9 cellular contexts compared by ENCODE assay signal in the genomic region with DNA sequence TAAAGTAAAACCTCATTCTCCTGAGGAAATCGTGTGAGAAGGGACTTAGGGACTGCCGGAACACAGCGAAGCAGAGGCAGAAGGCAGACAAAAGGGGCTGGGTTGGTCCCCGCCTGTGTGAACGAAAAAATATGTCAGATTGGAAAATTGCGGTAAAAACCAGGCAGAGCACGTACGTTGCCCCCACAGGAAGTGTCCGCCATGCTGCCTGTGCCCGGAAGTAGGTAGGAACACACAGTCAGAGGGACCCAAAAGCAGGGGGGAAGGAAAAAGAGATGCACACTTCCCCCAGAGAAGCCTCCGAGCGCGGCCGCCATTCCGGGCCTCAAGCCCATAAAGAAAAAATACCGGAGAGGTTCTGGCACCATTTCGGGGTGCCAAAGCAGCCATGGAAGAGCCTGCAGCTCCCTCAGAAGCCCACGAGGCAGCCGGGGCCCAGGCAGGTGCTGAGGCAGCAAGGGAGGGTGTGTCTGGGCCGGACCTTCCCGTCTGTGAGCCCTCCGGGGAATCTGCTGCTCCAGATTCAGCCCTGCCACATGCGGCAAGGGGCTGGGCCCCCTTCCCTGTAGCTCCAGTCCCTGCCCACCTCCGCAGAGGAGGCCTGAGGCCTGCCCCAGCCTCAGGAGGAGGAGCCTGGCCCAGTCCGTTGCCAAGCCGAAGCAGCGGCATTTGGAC. TPM values are rescaled to one million over a fixed set of nuclear protein-coding genes. Genes with fewer than 3 reads are reported as not detected.
DNase-seq lines count a peak whose midpoint lies in the region; ATAC-seq and TF ChIP-seq lines count a peak whose summit lies in the region.
"Had no signal": no experiment of that assay in that cellular context is flagged by ENCODE, and none has a peak within 500 bp of the region (broad histone marks: within the 10 kb centered on the region; RNA-seq: fewer than 3 reads in every experiment).

A gene (plus strand): TSS at position 280 of the 675 bp plus-strand sequence. CDS start 109 bp downstream, at position 389.

- peak within 1 kb of the TSS; percentile 63; the same call in 1 of the 2 replicates for H3K4me3 ChIP-seq in GM08714 (ENCODE audit: low read length)
- H3K4me3 ChIP-seq in gastrocnemius medialis = peak within 1 kb of the TSS in 3 of 4 donors; percentile 11 to 40 (median 38)

- in situ Hi-C loops in gastrocnemius medialis (cut with MboI; ENCODE audit: low sequenced_read_pairs in 4 of 4) = no loop called here

- ATAC-seq in gastrocnemius medialis = peak in 1 of 2 donors; percentile 84
- ATAC-seq in HG03196 (IDR thresholded peaks at IDR 0.05; ENCODE audit: unreplicated experiment) = no peak
- ATAC-seq in GM19351 (IDR thresholded peaks at IDR 0.05; ENCODE audit: unreplicated experiment) = no peak
- ATAC-seq in HG02763 (IDR thresholded peaks at IDR 0.05; ENCODE audit: unreplicated experiment) = no peak

- no peaks in the 10 kb centered on the region for H3K4me1 ChIP-seq in gastrocnemius medialis

- no peaks in the 10 kb centered on the region for H3K27me3 ChIP-seq in gastrocnemius medialis

- DNase-seq in NCI-H2196 (lab: John Stamatoyannopoulos, UW; ENCODE audit: unreplicated experiment) (peak; percentile 60), fibroblast of the conjunctiva (ENCODE audit: low read depth) (peak; percentile 67), gastrocnemius medialis (peak in 1 of 2 donors; percentile 24)
- peak; percentile 26 for DNase-seq in activated CD8-positive, alpha-beta memory T cell treated with anti-CD3 and anti-CD28 coated beads, Interleukin-2, amount 50 U/mL, for 4 hours

- intact Hi-C loops in gastrocnemius medialis (cut with DNase I; ENCODE audit: low total_unique reads) = no loop called here

- peak within 1 kb of the TSS in 3 of 4 donors; percentile 11 to 74 (median 24) for H3K27ac ChIP-seq in gastrocnemius medialis

- H3K36me3 ChIP-seq in gastrocnemius medialis = no peaks in the 10 kb centered on the region

- no peak for TF ChIP-seq CTCF in gastrocnemius medialis (IDR thresholded peaks at IDR 0.05 in 4 of 5, conservative IDR thresholded peaks at IDR 0.05 in 1 of 5)

- no peaks in the 10 kb centered on the region for H3K9me3 ChIP-seq in gastrocnemius medialis

- TF ChIP-seq POLR2A in gastrocnemius medialis (IDR thresholded peaks at IDR 0.05) = no peak

RNA-seq across cellular contexts. Expression of the gene that starts here (rescaled TPM):
- 1 to 10 TPM in 1 of 4 donors, under 1 TPM in 2, not detected in 1; 0.25 to 2.2 (median 0.29) TPM for total RNA-seq in gastrocnemius medialis
- total RNA-seq: NCI-H460 had no signal
